ENCODE assay signal across 33 cellular contexts in the genomic region with DNA sequence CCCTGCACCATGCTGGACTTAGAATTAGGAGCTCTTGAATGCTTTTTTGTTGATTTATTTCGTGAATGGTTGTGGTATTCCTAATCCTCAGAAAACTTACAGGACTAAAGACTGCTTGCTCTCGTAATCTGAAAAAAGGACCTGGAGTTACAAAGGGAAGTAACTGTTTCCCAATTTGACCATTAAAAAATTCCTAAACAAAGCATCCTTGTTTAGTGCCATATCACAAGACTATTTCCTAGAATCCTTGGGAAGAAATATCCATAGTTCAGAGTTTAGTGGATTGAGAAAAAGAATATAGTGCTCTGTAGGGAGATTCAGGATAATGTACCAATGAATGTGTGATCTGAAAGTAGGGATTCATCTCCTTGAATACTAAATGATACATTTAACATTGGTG.
"Had no signal": no experiment of that assay in that cellular context is flagged by ENCODE, and none has a peak within 500 bp of the region (broad histone marks: within the 10 kb centered on the region; RNA-seq: fewer than 3 reads in every experiment).

No MANE protein-coding gene starts in this region.

- H3K4me3 ChIP-seq: adrenal gland, body of pancreas, breast epithelium had no signal

- H3K9me3 ChIP-seq: adrenal gland, body of pancreas, breast epithelium had no signal

- DNase-seq: activated B cell treated with CpG ODN at 0.5 μM for 24 hours; activated CD4-positive, alpha-beta memory T cell treated with anti-CD3 and anti-CD28 coated beads for 36 hours; activated CD4-positive, alpha-beta T cell treated with anti-CD3 and anti-CD28 coated beads for 4 hours; activated CD4-positive, alpha-beta T cell treated with anti-CD3 and anti-CD28 coated beads, Interleukin-2, amount 10 ng/mL, durations not matched to agents 24 days and 14 days; activated CD4-positive, alpha-beta T cell treated with anti-CD3 and anti-CD28 coated beads, Interleukin-2, amount 50 U/mL, for 1 hour; activated CD4-positive, alpha-beta T cell treated with anti-CD3 and anti-CD28 coated beads, Interleukin-2, amount 50 U/mL, for 4 hours; activated CD4-positive, CD25-positive, alpha-beta regulatory T cell treated with anti-CD3 and anti-CD28 coated beads, Interleukin-2, amount 50 U/mL, for 72 hours; activated CD8-positive, alpha-beta memory T cell treated with anti-CD3 and anti-CD28 coated beads, Interleukin-2, amount 50 U/mL, for 4 hours; activated CD8-positive, alpha-beta T cell treated with anti-CD3 and anti-CD28 coated beads for 36 hours; activated effector memory CD4-positive, alpha-beta T cell treated with anti-CD3 and anti-CD28 coated beads, Interleukin-2, amount 50 U/mL, for 16 hours; activated gamma-delta T cell treated with Interleukin-2 at 50 U/mL for 16 hours; activated naive CD4-positive, alpha-beta T cell; activated naive CD4-positive, alpha-beta T cell treated with anti-CD3 and anti-CD28 coated beads for 36 hours; activated naive CD4-positive, alpha-beta T cell treated with anti-CD3 and anti-CD28 coated beads, Interleukin-2, amount 50 U/mL, for 16 hours; activated naive CD8-positive, alpha-beta T cell treated with anti-CD3 and anti-CD28 coated beads for 36 hours; activated T-cell treated with anti-CD3 and anti-CD28 coated beads for 4 hours; activated T-cell treated with anti-CD3 and anti-CD28 coated beads, Interleukin-2, amount 50 U/mL, for 1 hour; activated T-cell treated with anti-CD3 and anti-CD28 coated beads, Interleukin-2, amount 50 U/mL, for 4 hours; activated T-cell treated with anti-CD3 and anti-CD28 coated beads, Interleukin-2, amount 50 U/mL, for 72 hours; adrenal gland; amniotic stem cell; aorta; body of pancreas; brain microvascular endothelial cell; caudate nucleus; cerebellar nuclear complex; T-cell; T-helper 2 cell; T-helper 9 cell had no signal

- H3K27me3 ChIP-seq: adrenal gland, body of pancreas, brain microvascular endothelial cell, breast epithelium had no signal

- H3K4me1 ChIP-seq: breast epithelium had no signal

- H3K36me3 ChIP-seq: adrenal gland, brain microvascular endothelial cell, breast epithelium had no signal

- ATAC-seq: activated CD8-positive, alpha-beta T cell treated with anti-CD3 and anti-CD28 coated beads for 36 hours; activated naive CD4-positive, alpha-beta T cell treated with anti-CD3 and anti-CD28 coated beads, Interleukin-2, amount 50 U/mL, for 72 hours; activated T-cell treated with anti-CD3 and anti-CD28 coated beads, Interleukin-2, amount 50 U/mL, for 4 hours; activated T-cell treated with anti-CD3 and anti-CD28 coated beads, Interleukin-2, amount 50 U/mL, for 72 hours; activated T-helper 17 cell treated with anti-CD3 and anti-CD28 coated beads, Interleukin-2, amount 50 U/mL, for 72 hours; body of pancreas; T-cell had no signal

- H3K27ac ChIP-seq: adrenal gland, body of pancreas, brain microvascular endothelial cell, breast epithelium, VCaP had no signal
